8 cellular contexts compared by ENCODE assay signal in genomic region chr11:110430267-110431211, GRCh38. TPM values are rescaled to one million over a fixed set of nuclear protein-coding genes. Genes with fewer than 3 reads are reported as not detected.
DNase-seq lines count a peak whose midpoint lies in the region; ATAC-seq, FAIRE-seq and TF ChIP-seq lines count a peak whose summit lies in the region.

No MANE protein-coding gene starts in this region.

- no peaks in the 10 kb centered on the region for H3K27me3 ChIP-seq in ACC112 (ENCODE audit: insufficient read depth, low read length)
- H3K27me3 ChIP-seq in OCI-LY1 (ENCODE audit: insufficient read depth, low read length): no peaks in the 10 kb centered on the region
- no peaks in the 10 kb centered on the region for H3K27me3 ChIP-seq in adrenal gland
- no peaks in the 10 kb centered on the region for H3K27me3 ChIP-seq in prostate gland (replicated peaks; ENCODE audit: insufficient read depth)

- H3K9me2 ChIP-seq in OCI-LY1 (ENCODE audit: low read depth, low read length): no peaks in the 10 kb centered on the region

- H3F3A ChIP-seq in OCI-LY1 (ENCODE audit: insufficient read depth, low read length): peaks cover 9% of the 10 kb centered on the region; the same call in 1 of the 2 replicates

- H3K79me2 ChIP-seq in ACC112 (ENCODE audit: control insufficient read depth, insufficient read depth, low read length, unreplicated experiment) (peaks cover 50% of the 10 kb centered on the region), OCI-LY1 (ENCODE audit: insufficient read depth, low read length) (peaks cover 52% of the 10 kb centered on the region)

- 0 out of 2 replicates have a peak, but pooled peaks have one; percentile 13 for TF ChIP-seq CTCF in OCI-LY1 (IDR thresholded peaks at IDR 0.05; ENCODE audit: low read length)
- peak in 2 of 6 experiments; percentile 4 to 6 for TF ChIP-seq CTCF in adrenal gland (IDR thresholded peaks at IDR 0.05)
- TF ChIP-seq CTCF in prostate gland (IDR thresholded peaks at IDR 0.05): no peak

- no peak for TF ChIP-seq POLR2A in adrenal gland (IDR thresholded peaks at IDR 0.05)
- no peak for TF ChIP-seq POLR2A in prostate gland (IDR thresholded peaks at IDR 0.05)

- H4K20me1 ChIP-seq in OCI-LY1 (ENCODE audit: insufficient read depth, low read length): no peaks in the 10 kb centered on the region

- peak overlapping the region; percentile 72 for H3K4me2 ChIP-seq in OCI-LY1 (ENCODE audit: low read length)

- H3K4me3 ChIP-seq in ACC112 (ENCODE audit: low read depth, low read length) (peak overlapping the region; percentile 80), OCI-LY1 (ENCODE audit: low read depth, low read length, poor library complexity, severe bottlenecking) (peak overlapping the region; percentile 77), adrenal gland (peak overlapping the region; percentile 47 to 100 (median 80)), prostate gland (peak overlapping the region; percentile 79 to 89)

- H2AFZ ChIP-seq in ACC112 (ENCODE audit: low read length, unreplicated experiment): no peak overlapping the region
- no peak overlapping the region for H2AFZ ChIP-seq in OCI-LY1 (ENCODE audit: low read length)

- ATAC-seq in HG03045 (IDR thresholded peaks at IDR 0.05; ENCODE audit: unreplicated experiment): peak; percentile 44
- ATAC-seq in left ventricle myocardium superior: peak; percentile 52

- peak overlapping the region; percentile 89 for H3K9ac ChIP-seq in OCI-LY1 (ENCODE audit: low read length)

- H3K9me3 ChIP-seq in OCI-LY1 (ENCODE audit: low read length) (no peaks in the 10 kb centered on the region), adrenal gland (replicated peaks in 1 of 3) (no peaks in the 10 kb centered on the region), prostate gland (no peaks in the 10 kb centered on the region)

- intact Hi-C loops in adrenal gland (cut with DNase I): loop anchor here in 1 of 2 donors (5.0 kb wide), 2 partner anchors 133 to 228 kb away; partner anchors contain the start of gene RDX
- intact Hi-C loops in left ventricle myocardium superior (cut with micrococcal nuclease): loop anchor here (5.0 kb wide), 1 partner anchor 133 kb away; the partner anchor contains the start of gene RDX
- intact Hi-C loops in prostate gland (cut with DNase I): loop anchor here (5.0 to 10.0 kb wide), 3 partner anchors 58 to 228 kb away; partner anchors contain the start of gene RDX

- H3K27ac ChIP-seq in ACC112 (ENCODE audit: low read depth, low read length) (peak overlapping the region; percentile 32; the same call in 1 of the 2 replicates), OCI-LY1 (ENCODE audit: low read depth, low read length, poor library complexity, severe bottlenecking) (peak overlapping the region; percentile 68), adrenal gland (peak overlapping the region; percentile 89 to 98 (median 96)), prostate gland (peak overlapping the region; percentile 90 to 92)

- H3K36me3 ChIP-seq in ACC112 (ENCODE audit: insufficient read depth, low read length): no peaks in the 10 kb centered on the region
- H3K36me3 ChIP-seq in OCI-LY1 (ENCODE audit: insufficient read depth, low read length): no peaks in the 10 kb centered on the region
- no peaks in the 10 kb centered on the region for H3K36me3 ChIP-seq in adrenal gland (replicated peaks in 1 of 2)
- no peaks in the 10 kb centered on the region for H3K36me3 ChIP-seq in prostate gland

- peak; percentile 33 for FAIRE-seq in GM18507 (lab: Jason Lieb, UNC)

- peaks cover 25% of the 10 kb centered on the region for H3K4me1 ChIP-seq in ACC112 (ENCODE audit: control insufficient read depth, insufficient read depth, low read length, unreplicated experiment)
- H3K4me1 ChIP-seq in OCI-LY1 (ENCODE audit: insufficient read depth, low read length, severe bottlenecking): peaks cover 42% of the 10 kb centered on the region
- H3K4me1 ChIP-seq in adrenal gland (replicated peaks in 1 of 2): peaks cover 24 to 34% of the 10 kb centered on the region in 2 donors
- no peaks in the 10 kb centered on the region for H3K4me1 ChIP-seq in prostate gland (replicated peaks)

- no peak for DNase-seq in GM18507 (ENCODE audit: extremely low spot score, insufficient read length, low read depth)
- DNase-seq in adrenal gland: peak in 4 of 7 donors; percentile 36 to 63 (median 55)
- no peak for DNase-seq in left ventricle myocardium superior
- DNase-seq in prostate gland (ENCODE audit: low spot score): peak; percentile 34
- no peak for DNase-seq in NCI-H2227 (lab: John Stamatoyannopoulos, UW; ENCODE audit: unreplicated experiment)

- 0 to 1% (median 1%) methylated on average over 11 to 52 of the region's 52 CpGs for WGBS in adrenal gland, 4 donors
- WGBS in prostate gland: under 1% methylated on average over 21 of the region's 52 CpGs

RNA-seq across cellular contexts. Expression of gene FDX1, which starts 0.8 kb away (rescaled TPM):
- 1,000 to 10,000 TPM in 1 of 8 donors, 100 to 1,000 TPM in 7; 124 to 1,285 (median 315) TPM for total RNA-seq in adrenal gland
- 1,000 to 10,000 TPM in 1 of 3 donors, 100 to 1,000 TPM in 1, 10 to 100 TPM in 1; 51.1 to 1,586 (median 165) TPM for polyA plus RNA-seq in adrenal gland
- total RNA-seq in left ventricle myocardium superior: 23.2 TPM
- total RNA-seq in prostate gland: 10 to 100 TPM; 12.8 to 21.2 TPM

Comparison
In these comparisons a context has a peak if more than half of its experiments do, and no peak if none do; other contexts are left out.
1. H3K27ac ChIP-seq: peak in every context shown above with its lines; median percentile 96 in adrenal gland; 91 in prostate gland; 68 in OCI-LY1; 32 in ACC112.
2. DNase-seq: peak in adrenal gland (4 of 7) and prostate gland (single experiment); none in GM18507 (single experiment), left ventricle myocardium superior (single experiment) and NCI-H2227 (single experiment).
3. Peak in every context shown above with its lines, with median percentiles within 50 percentile points of each other: H3K4me3 ChIP-seq.